2 cellular contexts compared by ENCODE assay signal in genomic region chr22:27682438-27682837, GRCh38.
TF ChIP-seq lines count a peak whose summit lies in the region.

No MANE protein-coding gene starts in this region.

TF ChIP-seq in SK-N-SH, 30 proteins besides CTCF, POLR2A, EP300 and RAD21 (continued from another document):
- no peak for TF ChIP-seq TAF1 (IDR thresholded peaks at IDR 0.05; ENCODE audit: borderline replicate concordance, low read depth, low read length)
- TF ChIP-seq SMC3 (IDR thresholded peaks at IDR 0.05; ENCODE audit: low read depth, low read length) = no peak
TF ChIP-seq in SK-N-SH: peak in this region for 0.

TF ChIP-seq in SK-N-SH treated with all-trans-retinoic acid at 6 μM for 48 hours, 23 proteins besides CTCF, POLR2A, EP300 and RAD21 (continued from another document):
- TF ChIP-seq, protein P1, sequence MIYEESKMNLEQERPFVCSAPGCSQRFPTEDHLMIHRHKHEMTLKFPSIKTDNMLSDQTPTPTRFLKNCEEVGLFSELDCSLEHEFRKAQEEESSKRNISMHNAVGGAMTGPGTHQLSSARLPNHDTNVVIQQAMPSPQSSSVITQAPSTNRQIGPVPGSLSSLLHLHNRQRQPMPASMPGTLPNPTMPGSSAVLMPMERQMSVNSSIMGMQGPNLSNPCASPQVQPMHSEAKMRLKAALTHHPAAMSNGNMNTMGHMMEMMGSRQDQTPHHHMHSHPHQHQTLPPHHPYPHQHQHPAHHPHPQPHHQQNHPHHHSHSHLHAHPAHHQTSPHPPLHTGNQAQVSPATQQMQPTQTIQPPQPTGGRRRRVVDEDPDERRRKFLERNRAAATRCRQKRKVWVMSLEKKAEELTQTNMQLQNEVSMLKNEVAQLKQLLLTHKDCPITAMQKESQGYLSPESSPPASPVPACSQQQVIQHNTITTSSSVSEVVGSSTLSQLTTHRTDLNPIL (CRISPR knock-in tag; IDR thresholded peaks at IDR 0.05; ENCODE audit: low read depth) = no peak
